ENCODE assay signal across 37 cellular contexts in the genomic region with DNA sequence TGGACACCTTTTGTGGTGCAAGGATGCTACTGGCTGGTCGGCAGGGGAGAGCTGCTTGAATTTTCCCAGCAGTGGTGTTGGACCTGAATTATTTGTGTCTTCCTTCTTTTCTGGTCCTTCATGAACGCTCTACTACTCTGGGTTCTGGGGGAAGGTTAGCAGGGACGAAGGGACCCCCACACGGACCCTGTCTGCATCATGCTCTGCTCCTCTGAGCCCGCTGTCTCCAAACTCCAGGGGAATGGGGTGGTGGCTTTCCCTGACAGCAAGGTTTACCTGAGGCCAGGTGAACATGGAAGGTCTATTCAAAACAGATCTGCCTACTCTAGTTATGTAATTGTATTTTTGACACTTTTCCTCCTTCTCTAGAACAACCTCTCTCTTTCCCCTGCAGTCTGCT.
"Had no signal": no experiment of that assay in that cellular context is flagged by ENCODE, and none has a peak within 500 bp of the region (broad histone marks: within the 10 kb centered on the region; RNA-seq: fewer than 3 reads in every experiment).

No MANE protein-coding gene starts in this region.

- H3K4me1 ChIP-seq: adrenal gland, ascending aorta, body of pancreas, breast epithelium had no signal

- H3K9me3 Mint-ChIP-seq: activated naive CD4-positive, alpha-beta T cell treated with anti-CD3 and anti-CD28 coated beads for 36 hours; activated naive CD4-positive, alpha-beta T cell treated with anti-CD3 and anti-CD28 coated beads, Interleukin-2, amount 10 ng/mL, durations not matched to agents 7 days and 5 days; activated naive CD4-positive, alpha-beta T cell treated with anti-CD3 and anti-CD28 coated beads, Interleukin-2, amount 50 U/mL, for 24 hours; activated naive CD4-positive, alpha-beta T cell treated with anti-CD3 and anti-CD28 coated beads, Interleukin-2, amount 50 U/mL, for 72 hours; activated naive CD8-positive, alpha-beta T cell treated with anti-CD3 and anti-CD28 coated beads for 36 hours; activated naive CD8-positive, alpha-beta T cell treated with anti-CD3 and anti-CD28 coated beads, Interleukin-2, amount 10 ng/mL, durations not matched to agents 7 days and 5 days; activated naive CD8-positive, alpha-beta T cell treated with anti-CD3 and anti-CD28 coated beads, Interleukin-2, amount 50 U/mL, for 24 hours; activated T-cell treated with anti-CD3 and anti-CD28 coated beads, Interleukin-2, amount 50 U/mL, for 24 hours; activated T-cell treated with anti-CD3 and anti-CD28 coated beads, Interleukin-2, amount 50 U/mL, for 4 hours; activated T-helper 1 cell treated with anti-CD3 and anti-CD28 coated beads, Interleukin-12 subunit alpha, Interleukin-12 subunit beta, Interleukin-2, Interleukin-4 antibody, amounts not matched to agents 30 ng/mL and 10 ng/mL and 1 ng/mL, durations not matched to agents 14 hours and 24 hours and 36 hours; activated T-helper 17 cell treated with anti-CD3 and anti-CD28 coated beads, Interleukin-2, amount 50 U/mL, for 72 hours; activated T-helper 2 cell treated with anti-CD3 and anti-CD28 coated beads, Interferon-gamma antibody, Interleukin-2, Interleukin-4, amounts not matched to agents 10 μg/mL and 5 μg/mL and 100 μg/mL, durations not matched to agents 14 hours and 24 hours and 36 hours; brain; central memory CD8-positive, alpha-beta T cell had no signal

- DNase-seq: activated effector memory CD4-positive, alpha-beta T cell treated with anti-CD3 and anti-CD28 coated beads, Interleukin-2, amount 50 U/mL, for 16 hours; activated effector memory CD4-positive, alpha-beta T cell treated with Interleukin-2 at 50 U/mL for 16 hours; activated gamma-delta T cell; activated gamma-delta T cell treated with Interleukin-2 at 50 U/mL for 16 hours; activated naive CD4-positive, alpha-beta T cell; activated naive CD4-positive, alpha-beta T cell treated with anti-CD3 and anti-CD28 coated beads for 36 hours; activated naive CD4-positive, alpha-beta T cell treated with anti-CD3 and anti-CD28 coated beads, Interleukin-2, amount 10 ng/mL, durations not matched to agents 7 days and 5 days; activated naive CD4-positive, alpha-beta T cell treated with anti-CD3 and anti-CD28 coated beads, Interleukin-2, amount 50 U/mL, for 16 hours; activated naive CD4-positive, alpha-beta T cell treated with Interleukin-2 at 50 U/mL for 16 hours; activated naive CD8-positive, alpha-beta T cell treated with anti-CD3 and anti-CD28 coated beads for 36 hours; activated naive CD8-positive, alpha-beta T cell treated with anti-CD3 and anti-CD28 coated beads, Interleukin-2, amount 10 ng/mL, durations not matched to agents 7 days and 5 days; activated naive CD8-positive, alpha-beta T cell treated with anti-CD3 and anti-CD28 coated beads, Interleukin-2, amount 50 U/mL, for 24 hours; activated T-cell treated with anti-CD3 and anti-CD28 coated beads, Interleukin-2, amount 50 U/mL, for 1 hour; activated T-cell treated with anti-CD3 and anti-CD28 coated beads, Interleukin-2, amount 50 U/mL, for 24 hours; activated T-cell treated with anti-CD3 and anti-CD28 coated beads, Interleukin-2, amount 50 U/mL, for 4 hours; activated T-cell treated with anti-CD3 and anti-CD28 coated beads, Interleukin-2, amount 50 U/mL, for 48 hours; activated T-cell treated with anti-CD3 and anti-CD28 coated beads, Interleukin-2, amount 50 U/mL, for 72 hours; adrenal gland; amniotic stem cell; amygdala; anterior cingulate cortex; aorta; body of pancreas; brain microvascular endothelial cell; central memory CD4-positive, alpha-beta T cell; cerebellar nuclear complex had no signal

- H3K4me3 ChIP-seq: adrenal gland, ascending aorta, body of pancreas, breast epithelium, cardiac muscle cell had no signal

- ATAC-seq: activated naive CD4-positive, alpha-beta T cell treated with anti-CD3 and anti-CD28 coated beads, Interleukin-2, amount 50 U/mL, for 72 hours; activated naive CD8-positive, alpha-beta T cell treated with anti-CD3 and anti-CD28 coated beads, Interleukin-2, amount 50 U/mL, for 24 hours; activated T-cell treated with anti-CD3 and anti-CD28 coated beads, Interleukin-2, amount 50 U/mL, for 4 hours; activated T-cell treated with anti-CD3 and anti-CD28 coated beads, Interleukin-2, amount 50 U/mL, for 72 hours; activated T-helper 17 cell treated with anti-CD3 and anti-CD28 coated beads, Interleukin-2, amount 50 U/mL, for 72 hours; body of pancreas had no signal

- H3K36me3 Mint-ChIP-seq: activated naive CD4-positive, alpha-beta T cell treated with anti-CD3 and anti-CD28 coated beads, Interleukin-2, amount 10 ng/mL, durations not matched to agents 7 days and 5 days; activated naive CD4-positive, alpha-beta T cell treated with anti-CD3 and anti-CD28 coated beads, Interleukin-2, amount 50 U/mL, for 24 hours; activated naive CD4-positive, alpha-beta T cell treated with anti-CD3 and anti-CD28 coated beads, Interleukin-2, amount 50 U/mL, for 72 hours; activated naive CD8-positive, alpha-beta T cell; activated naive CD8-positive, alpha-beta T cell treated with anti-CD3 and anti-CD28 coated beads for 36 hours; activated naive CD8-positive, alpha-beta T cell treated with anti-CD3 and anti-CD28 coated beads, Interleukin-2, amount 10 ng/mL, durations not matched to agents 7 days and 5 days had no signal

- H3K4me3 Mint-ChIP-seq: activated naive CD4-positive, alpha-beta T cell treated with anti-CD3 and anti-CD28 coated beads for 36 hours; activated naive CD4-positive, alpha-beta T cell treated with anti-CD3 and anti-CD28 coated beads, Interleukin-2, amount 10 ng/mL, durations not matched to agents 7 days and 5 days; activated naive CD4-positive, alpha-beta T cell treated with anti-CD3 and anti-CD28 coated beads, Interleukin-2, amount 50 U/mL, for 24 hours; activated naive CD8-positive, alpha-beta T cell; activated naive CD8-positive, alpha-beta T cell treated with anti-CD3 and anti-CD28 coated beads for 36 hours; activated naive CD8-positive, alpha-beta T cell treated with anti-CD3 and anti-CD28 coated beads, Interleukin-2, amount 10 ng/mL, durations not matched to agents 7 days and 5 days; activated naive CD8-positive, alpha-beta T cell treated with anti-CD3 and anti-CD28 coated beads, Interleukin-2, amount 50 U/mL, for 24 hours; activated T-cell treated with anti-CD3 and anti-CD28 coated beads, Interleukin-2, amount 50 U/mL, for 24 hours; activated T-cell treated with anti-CD3 and anti-CD28 coated beads, Interleukin-2, amount 50 U/mL, for 4 hours; activated T-cell treated with anti-CD3 and anti-CD28 coated beads, Interleukin-2, amount 50 U/mL, for 72 hours; activated T-helper 1 cell treated with anti-CD3 and anti-CD28 coated beads, Interleukin-12 subunit alpha, Interleukin-12 subunit beta, Interleukin-2, Interleukin-4 antibody, amounts not matched to agents 30 ng/mL and 10 ng/mL and 1 ng/mL, durations not matched to agents 14 hours and 24 hours and 36 hours; activated T-helper 17 cell treated with anti-CD3 and anti-CD28 coated beads, Interleukin-2, amount 50 U/mL, for 72 hours; brain; central memory CD8-positive, alpha-beta T cell had no signal

- H3K36me3 ChIP-seq: adrenal gland, ascending aorta, brain microvascular endothelial cell, breast epithelium, cardiac muscle cell had no signal

- H3K27me3 ChIP-seq: adrenal gland, ascending aorta, body of pancreas, brain microvascular endothelial cell, cardiac muscle cell had no signal

- H3K27ac Mint-ChIP-seq: activated naive CD4-positive, alpha-beta T cell treated with anti-CD3 and anti-CD28 coated beads for 36 hours; activated naive CD4-positive, alpha-beta T cell treated with anti-CD3 and anti-CD28 coated beads, Interleukin-2, amount 10 ng/mL, durations not matched to agents 7 days and 5 days; activated naive CD4-positive, alpha-beta T cell treated with anti-CD3 and anti-CD28 coated beads, Interleukin-2, amount 50 U/mL, for 24 hours; activated naive CD4-positive, alpha-beta T cell treated with anti-CD3 and anti-CD28 coated beads, Interleukin-2, amount 50 U/mL, for 72 hours; activated naive CD8-positive, alpha-beta T cell; activated naive CD8-positive, alpha-beta T cell treated with anti-CD3 and anti-CD28 coated beads for 36 hours; activated naive CD8-positive, alpha-beta T cell treated with anti-CD3 and anti-CD28 coated beads, Interleukin-2, amount 10 ng/mL, durations not matched to agents 7 days and 5 days; activated naive CD8-positive, alpha-beta T cell treated with anti-CD3 and anti-CD28 coated beads, Interleukin-2, amount 50 U/mL, for 24 hours; activated T-cell treated with anti-CD3 and anti-CD28 coated beads, Interleukin-2, amount 50 U/mL, for 24 hours; activated T-cell treated with anti-CD3 and anti-CD28 coated beads, Interleukin-2, amount 50 U/mL, for 72 hours; activated T-helper 1 cell treated with anti-CD3 and anti-CD28 coated beads, Interleukin-12 subunit alpha, Interleukin-12 subunit beta, Interleukin-2, Interleukin-4 antibody, amounts not matched to agents 30 ng/mL and 10 ng/mL and 1 ng/mL, durations not matched to agents 14 hours and 24 hours and 36 hours; activated T-helper 17 cell treated with anti-CD3 and anti-CD28 coated beads, Interleukin-2, amount 50 U/mL, for 72 hours; activated T-helper 2 cell treated with anti-CD3 and anti-CD28 coated beads, Interferon-gamma antibody, Interleukin-2, Interleukin-4, amounts not matched to agents 10 μg/mL and 5 μg/mL and 100 μg/mL, durations not matched to agents 14 hours and 24 hours and 36 hours; brain had no signal

- H3K9me3 ChIP-seq: adrenal gland, ascending aorta, body of pancreas, breast epithelium had no signal

- H3K27ac ChIP-seq: adrenal gland, ascending aorta, body of pancreas, brain microvascular endothelial cell, breast epithelium, cardiac muscle cell had no signal

- H3K27me3 Mint-ChIP-seq: activated naive CD4-positive, alpha-beta T cell treated with anti-CD3 and anti-CD28 coated beads, Interleukin-2, amount 10 ng/mL, durations not matched to agents 7 days and 5 days; activated T-cell treated with anti-CD3 and anti-CD28 coated beads, Interleukin-2, amount 50 U/mL, for 24 hours; central memory CD8-positive, alpha-beta T cell had no signal

- H3K4me1 Mint-ChIP-seq: activated naive CD4-positive, alpha-beta T cell treated with anti-CD3 and anti-CD28 coated beads, Interleukin-2, amount 10 ng/mL, durations not matched to agents 7 days and 5 days; activated naive CD4-positive, alpha-beta T cell treated with anti-CD3 and anti-CD28 coated beads, Interleukin-2, amount 50 U/mL, for 24 hours; activated naive CD8-positive, alpha-beta T cell treated with anti-CD3 and anti-CD28 coated beads, Interleukin-2, amount 10 ng/mL, durations not matched to agents 7 days and 5 days; activated naive CD8-positive, alpha-beta T cell treated with anti-CD3 and anti-CD28 coated beads, Interleukin-2, amount 50 U/mL, for 24 hours; activated T-helper 17 cell treated with anti-CD3 and anti-CD28 coated beads, Interleukin-2, amount 50 U/mL, for 72 hours; central memory CD8-positive, alpha-beta T cell had no signal
